3 cellular contexts compared by ENCODE assay signal in the genomic region with DNA sequence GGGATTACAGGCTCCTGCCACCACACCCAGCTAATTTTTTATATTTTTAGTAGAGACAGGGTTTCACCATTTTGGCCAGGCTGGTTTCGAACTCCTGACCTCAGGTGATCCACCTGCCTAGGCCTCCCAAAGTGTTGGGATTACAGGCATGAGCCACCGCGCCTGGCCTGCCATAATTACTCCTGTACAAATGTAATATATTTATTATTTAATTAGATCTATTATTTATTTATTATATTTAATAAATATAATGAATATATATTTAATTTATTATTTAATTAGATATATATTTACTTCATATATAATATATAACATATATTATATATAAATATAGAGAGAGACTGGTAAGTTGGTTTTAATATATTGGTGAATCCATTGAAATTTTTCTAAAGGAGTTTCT. TPM values are rescaled to one million over a fixed set of nuclear protein-coding genes. Genes with fewer than 3 reads are reported as not detected.
"Had no signal": no experiment of that assay in that cellular context is flagged by ENCODE, and none has a peak within 500 bp of the region (broad histone marks: within the 10 kb centered on the region; RNA-seq: fewer than 3 reads in every experiment).

No MANE protein-coding gene starts in this region.

RNA-seq across cellular contexts. Expression of a gene that starts 35.6 kb away (rescaled TPM):
- total RNA-seq: lung microvascular endothelial cell, myocyte had no signal
- polyA plus RNA-seq: immature natural killer cell had no signal
